Comparison of ENCODE assay signal across 8 cellular contexts in the genomic region with DNA sequence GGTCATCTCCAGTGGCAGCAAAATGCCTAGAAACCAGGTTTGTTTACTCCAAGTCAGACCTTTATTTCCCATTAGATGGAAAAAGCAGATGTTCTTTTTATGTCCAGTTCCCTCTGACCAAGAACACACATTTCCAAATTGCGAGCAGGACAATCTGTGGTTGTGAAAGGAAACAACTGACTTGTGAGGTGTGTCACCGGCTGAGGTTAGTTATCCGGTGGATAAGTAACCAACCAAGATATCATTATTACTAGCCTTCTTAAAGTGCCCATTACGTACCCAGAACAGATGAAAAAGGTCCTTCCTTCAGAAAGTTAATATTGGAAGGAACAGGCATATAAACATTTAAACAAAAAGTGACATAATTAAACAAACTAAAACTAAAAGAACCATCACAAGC.
A peak's percentile ranks its signal among the peaks of the same experiment; 100 is the strongest.
DNase-seq lines count a peak whose midpoint lies in the region; ATAC-seq, FAIRE-seq and TF ChIP-seq lines count a peak whose summit lies in the region.

No MANE protein-coding gene starts in this region.

- DNase-seq in GM18507 (ENCODE audit: extremely low spot score, insufficient read length, low read depth) (no peak), brain microvascular endothelial cell (peak; percentile 52), omental fat pad (ENCODE audit: low spot score) (no peak), NK-92 (lab: John Stamatoyannopoulos, UW; ENCODE audit: unreplicated experiment) (no peak), cerebellar cortex (ENCODE audit: low spot score) (no peak), NCI-H2107 treated with DMSO at 0.1 percent for 48 hours (lab: John Stamatoyannopoulos, UW; ENCODE audit: unreplicated experiment) (no peak), T1000 (lab: John Stamatoyannopoulos, UW) (no peak)

- no peak overlapping the region for H3K4me3 ChIP-seq in brain microvascular endothelial cell (ENCODE audit: low read depth, low read length)

- no peaks in the 10 kb centered on the region for H3K27me3 ChIP-seq in brain microvascular endothelial cell (replicated peaks)

- no peaks in the 10 kb centered on the region for H3K36me3 ChIP-seq in brain microvascular endothelial cell (replicated peaks)

- in situ Hi-C loops in brain microvascular endothelial cell (cut with HindIII; ENCODE audit: low pct_ligation_motif_present, low sequenced_read_pairs): no loop called here

- no peak for TF ChIP-seq CTCF in brain microvascular endothelial cell (IDR thresholded peaks at IDR 0.05; ENCODE audit: low read depth, low read length, missing control alignments)
- TF ChIP-seq CTCF in omental fat pad (IDR thresholded peaks at IDR 0.05): no peak

- peak; percentile 57 for ATAC-seq in HG02943 (IDR thresholded peaks at IDR 0.05; ENCODE audit: low read depth, unreplicated experiment)
- peak; percentile 48 for ATAC-seq in omental fat pad (ENCODE audit: low FRiP score)

- no peak overlapping the region for H3K27ac ChIP-seq in brain microvascular endothelial cell

- peak; percentile 94 for FAIRE-seq in GM18507 (lab: Jason Lieb, UNC)
